8 cellular contexts compared by ENCODE assay signal in genomic region chr6:68633654-68634502, GRCh38. TPM values are rescaled to one million over a fixed set of nuclear protein-coding genes. Genes with fewer than 3 reads are reported as not detected.
A peak's percentile ranks its signal among the peaks of the same experiment; 100 is the strongest.
DNase-seq lines count a peak whose midpoint lies in the region; ATAC-seq and TF ChIP-seq lines count a peak whose summit lies in the region.

No MANE protein-coding gene starts in this region.

- no peaks in the 10 kb centered on the region for H3K9me3 Mint-ChIP-seq in activated CD4-positive, alpha-beta T cell treated with anti-CD3 and anti-CD28 coated beads, Interleukin-2, amount 10 ng/mL, durations not matched to agents 7 days and 5 days
- H3K9me3 Mint-ChIP-seq in activated T-helper 2 cell treated with anti-CD3 and anti-CD28 coated beads, Interferon-gamma antibody, Interleukin-2, Interleukin-4, amounts not matched to agents 10 μg/mL and 5 μg/mL and 100 μg/mL, durations not matched to agents 14 hours and 24 hours and 36 hours: no peaks in the 10 kb centered on the region

- H3K27me3 Mint-ChIP-seq in activated CD4-positive, alpha-beta T cell treated with anti-CD3 and anti-CD28 coated beads, Interleukin-2, amount 10 ng/mL, durations not matched to agents 7 days and 5 days: peaks cover 49% of the 10 kb centered on the region
- H3K27me3 Mint-ChIP-seq in activated T-helper 2 cell treated with anti-CD3 and anti-CD28 coated beads, Interferon-gamma antibody, Interleukin-2, Interleukin-4, amounts not matched to agents 10 μg/mL and 5 μg/mL and 100 μg/mL, durations not matched to agents 14 hours and 24 hours and 36 hours (ENCODE audit: low read depth): peaks cover 48% of the 10 kb centered on the region

- H3K36me3 ChIP-seq in kidney epithelial cell (ENCODE audit: control insufficient read depth, insufficient read depth, low read length): no peaks in the 10 kb centered on the region
- H3K36me3 ChIP-seq in thoracic aorta: no peaks in the 10 kb centered on the region

- H3K27me3 ChIP-seq in kidney epithelial cell (ENCODE audit: control insufficient read depth, insufficient read depth, low read length) (peaks cover 12% of the 10 kb centered on the region), thoracic aorta (replicated peaks; ENCODE audit: insufficient read depth) (no peaks in the 10 kb centered on the region)

- H3K27ac Mint-ChIP-seq in activated CD4-positive, alpha-beta T cell treated with anti-CD3 and anti-CD28 coated beads, Interleukin-2, amount 10 ng/mL, durations not matched to agents 7 days and 5 days: no peak overlapping the region
- no peak overlapping the region for H3K27ac Mint-ChIP-seq in activated T-helper 2 cell treated with anti-CD3 and anti-CD28 coated beads, Interferon-gamma antibody, Interleukin-2, Interleukin-4, amounts not matched to agents 10 μg/mL and 5 μg/mL and 100 μg/mL, durations not matched to agents 14 hours and 24 hours and 36 hours

- peak overlapping the region; percentile 60 to 61 for H3K27ac ChIP-seq in thoracic aorta

- CTCF ChIA-PET in activated CD4-positive, alpha-beta T cell treated with anti-CD3 and anti-CD28 coated beads, Interleukin-2, amount 10 ng/mL, durations not matched to agents 7 days and 5 days (lab: Charles Lee): no interaction called here

- no peak for DNase-seq in activated CD4-positive, alpha-beta T cell treated with anti-CD3 and anti-CD28 coated beads, Interleukin-2, amount 10 ng/mL, durations not matched to agents 7 days and 5 days
- DNase-seq in activated CD4-positive, alpha-beta T cell treated with anti-CD3 and anti-CD28 coated beads for 1 hour: no peak
- DNase-seq in activated T-helper 2 cell treated with anti-CD3 and anti-CD28 coated beads, Interferon-gamma antibody, Interleukin-2, Interleukin-4, amounts not matched to agents 10 μg/mL and 5 μg/mL and 100 μg/mL, durations not matched to agents 14 hours and 24 hours and 36 hours (ENCODE audit: low spot score): no peak
- DNase-seq in kidney epithelial cell (ENCODE audit: low read depth) (no peak), thoracic aorta (ENCODE audit: low spot score) (no peak), SW 1271 (lab: John Stamatoyannopoulos, UW) (no peak)

- H3K4me3 ChIP-seq in kidney epithelial cell (ENCODE audit: low read depth, low read length) (peak overlapping the region; percentile 60), thoracic aorta (peak overlapping the region; percentile 86)

- intact Hi-C loops in activated T-helper 2 cell treated with anti-CD3 and anti-CD28 coated beads, Interferon-gamma antibody, Interleukin-2, Interleukin-4, amounts not matched to agents 10 μg/mL and 5 μg/mL and 100 μg/mL, durations not matched to agents 14 hours and 24 hours and 36 hours (cut with micrococcal nuclease): loop anchor here (10.0 kb wide), 1 partner anchor 141 kb away; no protein-coding TSS in a partner anchor

- H3K36me3 Mint-ChIP-seq in activated CD4-positive, alpha-beta T cell treated with anti-CD3 and anti-CD28 coated beads, Interleukin-2, amount 10 ng/mL, durations not matched to agents 7 days and 5 days (ENCODE audit: low read depth): peaks cover 3% of the 10 kb centered on the region
- H3K36me3 Mint-ChIP-seq in activated T-helper 2 cell treated with anti-CD3 and anti-CD28 coated beads, Interferon-gamma antibody, Interleukin-2, Interleukin-4, amounts not matched to agents 10 μg/mL and 5 μg/mL and 100 μg/mL, durations not matched to agents 14 hours and 24 hours and 36 hours (ENCODE audit: low read depth): no peaks in the 10 kb centered on the region

- no peaks in the 10 kb centered on the region for H3K9me3 ChIP-seq in thoracic aorta

- peaks cover 0 to 8% of the 10 kb centered on the region in 2 donors for H3K4me1 ChIP-seq in thoracic aorta (ENCODE audit: control insufficient read depth in 1 of 2, low read depth in 2 of 2)

- no peak for ATAC-seq in thoracic aorta (ENCODE audit: insufficient number of reproducible peaks, low FRiP score, low read depth)
- no peak for ATAC-seq in GM21360 (IDR thresholded peaks at IDR 0.05; ENCODE audit: unreplicated experiment)
- ATAC-seq in HG02623 (IDR thresholded peaks at IDR 0.05; ENCODE audit: unreplicated experiment): no peak

- H3K4me3 Mint-ChIP-seq in activated CD4-positive, alpha-beta T cell treated with anti-CD3 and anti-CD28 coated beads, Interleukin-2, amount 10 ng/mL, durations not matched to agents 7 days and 5 days: peak overlapping the region; percentile 60
- H3K4me3 Mint-ChIP-seq in activated T-helper 2 cell treated with anti-CD3 and anti-CD28 coated beads, Interferon-gamma antibody, Interleukin-2, Interleukin-4, amounts not matched to agents 10 μg/mL and 5 μg/mL and 100 μg/mL, durations not matched to agents 14 hours and 24 hours and 36 hours (ENCODE audit: low read depth): peak overlapping the region; percentile 74

- POLR2A ChIA-PET in activated CD4-positive, alpha-beta T cell treated with anti-CD3 and anti-CD28 coated beads, Interleukin-2, amount 10 ng/mL, durations not matched to agents 7 days and 5 days (lab: Charles Lee): no interaction called here

- peaks cover 18% of the 10 kb centered on the region for H3K4me1 Mint-ChIP-seq in activated CD4-positive, alpha-beta T cell treated with anti-CD3 and anti-CD28 coated beads, Interleukin-2, amount 10 ng/mL, durations not matched to agents 7 days and 5 days
- H3K4me1 Mint-ChIP-seq in activated T-helper 2 cell treated with anti-CD3 and anti-CD28 coated beads, Interferon-gamma antibody, Interleukin-2, Interleukin-4, amounts not matched to agents 10 μg/mL and 5 μg/mL and 100 μg/mL, durations not matched to agents 14 hours and 24 hours and 36 hours (ENCODE audit: low read depth): peaks cover 13% of the 10 kb centered on the region

- TF ChIP-seq CTCF in kidney epithelial cell (IDR thresholded peaks at IDR 0.05; ENCODE audit: insufficient read depth, low read length, poor library complexity, severe bottlenecking): no peak
- TF ChIP-seq CTCF in thoracic aorta (IDR thresholded peaks at IDR 0.05): no peak

RNA-seq across cellular contexts. Expression of gene ADGRB3, which starts 1.2 kb away (rescaled TPM):
- not detected for total RNA-seq in activated CD4-positive, alpha-beta T cell treated with anti-CD3 and anti-CD28 coated beads, Interleukin-2, amount 10 ng/mL, durations not matched to agents 7 days and 5 days
- total RNA-seq in activated T-helper 2 cell treated with anti-CD3 and anti-CD28 coated beads, Interferon-gamma antibody, Interleukin-2, Interleukin-4, amounts not matched to agents 10 μg/mL and 5 μg/mL and 100 μg/mL, durations not matched to agents 14 hours and 24 hours and 36 hours: 0.07 and 0.14 TPM in 2 replicates
- total RNA-seq in kidney epithelial cell (0.82 and 0.92 TPM in 2 replicates), thoracic aorta (10 to 100 TPM in 1 of 2 donors, 1 to 10 TPM in 1; 2.4 to 10.1 TPM)
